In genomic region chr4:55853484-55854046, GRCh38 we compare ENCODE assay signal across 1 cellular context.
TF ChIP-seq lines count a peak whose summit lies in the region.

Gene EXOC1 (plus strand): TSS chr4:55853648. CDS start chr4:55858324, 4,676 bp downstream.

TF ChIP-seq in HepG2, 621 proteins besides CTCF, POLR2A, EP300 and RAD21 (continued from another document and continues in another):
- TF ChIP-seq ZBTB10 (CRISPR knock-in tag; IDR thresholded peaks at IDR 0.05; ENCODE audit: borderline replicate concordance) (0 out of 2 replicates have a peak, but pooled peaks have one; percentile 18), KIAA2018 (CRISPR knock-in tag; IDR thresholded peaks at IDR 0.05; ENCODE audit: borderline replicate concordance) (no peak), AHR (CRISPR knock-in tag; IDR thresholded peaks at IDR 0.05) (no peak), PRPF4 (IDR thresholded peaks at IDR 0.05; ENCODE audit: low read depth, low read length, poor library complexity, severe bottlenecking) (no peak), ZNF672 (CRISPR knock-in tag; IDR thresholded peaks at IDR 0.05) (no peak), ZNF766 (CRISPR knock-in tag; IDR thresholded peaks at IDR 0.05; ENCODE audit: borderline replicate concordance) (0 out of 2 replicates have a peak, but pooled peaks have one; percentile 71), TP53 (CRISPR knock-in tag; conservative IDR thresholded peaks at IDR 0.05) (no peak), NCOA5 (CRISPR knock-in tag; IDR thresholded peaks at IDR 0.05) (no peak), NFIC (IDR thresholded peaks at IDR 0.05; ENCODE audit: low read length) (no peak), ZNF256 (CRISPR knock-in tag; conservative IDR thresholded peaks at IDR 0.05) (no peak), GATAD1 (CRISPR knock-in tag; IDR thresholded peaks at IDR 0.05) (peak; percentile 89), ZNF775 (CRISPR knock-in tag; IDR thresholded peaks at IDR 0.05; ENCODE audit: borderline replicate concordance) (no peak), CAMTA2 (CRISPR knock-in tag; IDR thresholded peaks at IDR 0.05; ENCODE audit: borderline replicate concordance) (no peak), ZNF781 (CRISPR knock-in tag; IDR thresholded peaks at IDR 0.05; ENCODE audit: borderline replicate concordance, not compliant biosample characterization) (no peak), SMC3 (IDR thresholded peaks at IDR 0.05; ENCODE audit: low read length) (no peak), MYC (CRISPR knock-in tag; IDR thresholded peaks at IDR 0.05; ENCODE audit: borderline replicate concordance) (0 out of 2 replicates have a peak, but pooled peaks have one; percentile 73), NR0B2 (CRISPR knock-in tag; IDR thresholded peaks at IDR 0.05) (no peak), HNRNPLL (IDR thresholded peaks at IDR 0.05; ENCODE audit: low read depth, low read length, poor library complexity, severe bottlenecking) (peak; percentile 45), ZNF7 (CRISPR knock-in tag; IDR thresholded peaks at IDR 0.05) (no peak), ZNF350 (CRISPR knock-in tag; IDR thresholded peaks at IDR 0.05; ENCODE audit: borderline replicate concordance, low read depth) (peak; percentile 63; the same call in 1 of the 2 replicates), RXRA (CRISPR knock-in tag; IDR thresholded peaks at IDR 0.05) (0 out of 2 replicates have a peak, but pooled peaks have one; percentile 34), TRIM24 (CRISPR knock-in tag; IDR thresholded peaks at IDR 0.05) (no peak), ZNF547 (CRISPR knock-in tag; IDR thresholded peaks at IDR 0.05) (no peak), ZNF841 (CRISPR knock-in tag; IDR thresholded peaks at IDR 0.05; ENCODE audit: borderline replicate concordance) (no peak), ZNF83 (CRISPR knock-in tag; IDR thresholded peaks at IDR 0.05; ENCODE audit: borderline replicate concordance) (no peak), ZNF776 (CRISPR knock-in tag; IDR thresholded peaks at IDR 0.05) (no peak; the same call in 1 of the 2 replicates), ZNF225 (CRISPR knock-in tag; IDR thresholded peaks at IDR 0.05) (no peak), FOSL1 (CRISPR knock-in tag; IDR thresholded peaks at IDR 0.05; ENCODE audit: borderline replicate concordance) (no peak), TARDBP (CRISPR knock-in tag; IDR thresholded peaks at IDR 0.05) (peak; percentile 19; the same call in 1 of the 2 replicates), U2AF2 (IDR thresholded peaks at IDR 0.05; ENCODE audit: low read depth, low read length) (no peak), BRCA1 (CRISPR knock-in tag; IDR thresholded peaks at IDR 0.05) (no peak), ZNF619 (CRISPR knock-in tag; IDR thresholded peaks at IDR 0.05) (no peak), ZNF530 (CRISPR knock-in tag; IDR thresholded peaks at IDR 0.05; ENCODE audit: low read depth) (no peak), ELF1 (CRISPR knock-in tag; IDR thresholded peaks at IDR 0.05) (peak; percentile 99), CEBPB (IDR thresholded peaks at IDR 0.05; ENCODE audit: borderline replicate concordance, low read depth, low read length) (no peak), ZNF777 (CRISPR knock-in tag; IDR thresholded peaks at IDR 0.05) (no peak), SNRNP70 (IDR thresholded peaks at IDR 0.05; ENCODE audit: low read depth, low read length) (no peak), KLF13 (CRISPR knock-in tag; IDR thresholded peaks at IDR 0.05) (no peak), SKI (IDR thresholded peaks at IDR 0.05; ENCODE audit: partially characterized antibody) (no peak), MXI1 (IDR thresholded peaks at IDR 0.05; ENCODE audit: borderline replicate concordance, low read depth, low read length) (peak; percentile 50; the same call in 1 of the 3 replicates), ZNF282 (IDR thresholded peaks at IDR 0.05; ENCODE audit: partially characterized antibody) (no peak)
- TF ChIP-seq, protein P1, sequence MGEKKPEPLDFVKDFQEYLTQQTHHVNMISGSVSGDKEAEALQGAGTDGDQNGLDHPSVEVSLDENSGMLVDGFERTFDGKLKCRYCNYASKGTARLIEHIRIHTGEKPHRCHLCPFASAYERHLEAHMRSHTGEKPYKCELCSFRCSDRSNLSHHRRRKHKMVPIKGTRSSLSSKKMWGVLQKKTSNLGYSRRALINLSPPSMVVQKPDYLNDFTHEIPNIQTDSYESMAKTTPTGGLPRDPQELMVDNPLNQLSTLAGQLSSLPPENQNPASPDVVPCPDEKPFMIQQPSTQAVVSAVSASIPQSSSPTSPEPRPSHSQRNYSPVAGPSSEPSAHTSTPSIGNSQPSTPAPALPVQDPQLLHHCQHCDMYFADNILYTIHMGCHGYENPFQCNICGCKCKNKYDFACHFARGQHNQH (CRISPR knock-in tag; IDR thresholded peaks at IDR 0.05) = no peak
- TF ChIP-seq, protein P2, sequence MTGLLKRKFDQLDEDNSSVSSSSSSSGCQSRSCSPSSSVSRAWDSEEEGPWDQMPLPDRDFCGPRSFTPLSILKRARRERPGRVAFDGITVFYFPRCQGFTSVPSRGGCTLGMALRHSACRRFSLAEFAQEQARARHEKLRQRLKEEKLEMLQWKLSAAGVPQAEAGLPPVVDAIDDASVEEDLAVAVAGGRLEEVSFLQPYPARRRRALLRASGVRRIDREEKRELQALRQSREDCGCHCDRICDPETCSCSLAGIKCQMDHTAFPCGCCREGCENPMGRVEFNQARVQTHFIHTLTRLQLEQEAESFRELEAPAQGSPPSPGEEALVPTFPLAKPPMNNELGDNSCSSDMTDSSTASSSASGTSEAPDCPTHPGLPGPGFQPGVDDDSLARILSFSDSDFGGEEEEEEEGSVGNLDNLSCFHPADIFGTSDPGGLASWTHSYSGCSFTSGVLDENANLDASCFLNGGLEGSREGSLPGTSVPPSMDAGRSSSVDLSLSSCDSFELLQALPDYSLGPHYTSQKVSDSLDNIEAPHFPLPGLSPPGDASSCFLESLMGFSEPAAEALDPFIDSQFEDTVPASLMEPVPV (CRISPR knock-in tag; IDR thresholded peaks at IDR 0.05) = no peak
- TF ChIP-seq, protein P3, sequence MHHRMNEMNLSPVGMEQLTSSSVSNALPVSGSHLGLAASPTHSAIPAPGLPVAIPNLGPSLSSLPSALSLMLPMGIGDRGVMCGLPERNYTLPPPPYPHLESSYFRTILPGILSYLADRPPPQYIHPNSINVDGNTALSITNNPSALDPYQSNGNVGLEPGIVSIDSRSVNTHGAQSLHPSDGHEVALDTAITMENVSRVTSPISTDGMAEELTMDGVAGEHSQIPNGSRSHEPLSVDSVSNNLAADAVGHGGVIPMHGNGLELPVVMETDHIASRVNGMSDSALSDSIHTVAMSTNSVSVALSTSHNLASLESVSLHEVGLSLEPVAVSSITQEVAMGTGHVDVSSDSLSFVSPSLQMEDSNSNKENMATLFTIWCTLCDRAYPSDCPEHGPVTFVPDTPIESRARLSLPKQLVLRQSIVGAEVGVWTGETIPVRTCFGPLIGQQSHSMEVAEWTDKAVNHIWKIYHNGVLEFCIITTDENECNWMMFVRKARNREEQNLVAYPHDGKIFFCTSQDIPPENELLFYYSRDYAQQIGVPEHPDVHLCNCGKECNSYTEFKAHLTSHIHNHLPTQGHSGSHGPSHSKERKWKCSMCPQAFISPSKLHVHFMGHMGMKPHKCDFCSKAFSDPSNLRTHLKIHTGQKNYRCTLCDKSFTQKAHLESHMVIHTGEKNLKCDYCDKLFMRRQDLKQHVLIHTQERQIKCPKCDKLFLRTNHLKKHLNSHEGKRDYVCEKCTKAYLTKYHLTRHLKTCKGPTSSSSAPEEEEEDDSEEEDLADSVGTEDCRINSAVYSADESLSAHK (CRISPR knock-in tag; IDR thresholded peaks at IDR 0.05; ENCODE audit: borderline replicate concordance) = no peak
- TF ChIP-seq, protein P4, sequence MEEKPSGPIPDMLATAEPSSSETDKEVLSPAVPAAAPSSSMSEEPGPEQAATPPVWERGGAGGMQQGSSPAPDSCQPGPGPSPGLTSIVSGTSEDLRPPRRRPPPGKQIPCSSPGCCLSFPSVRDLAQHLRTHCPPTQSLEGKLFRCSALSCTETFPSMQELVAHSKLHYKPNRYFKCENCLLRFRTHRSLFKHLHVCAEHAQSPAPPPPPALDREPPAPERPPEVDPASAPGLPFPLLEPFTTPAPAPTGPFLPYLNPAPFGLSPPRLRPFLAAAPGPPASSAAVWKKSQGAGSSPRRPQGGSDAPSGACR (CRISPR knock-in tag; IDR thresholded peaks at IDR 0.05) = no peak; the same call in 1 of the 2 replicates
- TF ChIP-seq, protein P5, sequence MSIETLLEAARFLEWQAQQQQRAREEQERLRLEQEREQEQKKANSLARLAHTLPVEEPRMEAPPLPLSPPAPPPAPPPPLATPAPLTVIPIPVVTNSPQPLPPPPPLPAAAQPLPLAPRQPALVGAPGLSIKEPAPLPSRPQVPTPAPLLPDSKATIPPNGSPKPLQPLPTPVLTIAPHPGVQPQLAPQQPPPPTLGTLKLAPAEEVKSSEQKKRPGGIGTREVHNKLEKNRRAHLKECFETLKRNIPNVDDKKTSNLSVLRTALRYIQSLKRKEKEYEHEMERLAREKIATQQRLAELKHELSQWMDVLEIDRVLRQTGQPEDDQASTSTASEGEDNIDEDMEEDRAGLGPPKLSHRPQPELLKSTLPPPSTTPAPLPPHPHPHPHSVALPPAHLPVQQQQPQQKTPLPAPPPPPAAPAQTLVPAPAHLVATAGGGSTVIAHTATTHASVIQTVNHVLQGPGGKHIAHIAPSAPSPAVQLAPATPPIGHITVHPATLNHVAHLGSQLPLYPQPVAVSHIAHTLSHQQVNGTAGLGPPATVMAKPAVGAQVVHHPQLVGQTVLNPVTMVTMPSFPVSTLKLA (IDR thresholded peaks at IDR 0.05) = peak; percentile 55
- TF ChIP-seq, protein P6, sequence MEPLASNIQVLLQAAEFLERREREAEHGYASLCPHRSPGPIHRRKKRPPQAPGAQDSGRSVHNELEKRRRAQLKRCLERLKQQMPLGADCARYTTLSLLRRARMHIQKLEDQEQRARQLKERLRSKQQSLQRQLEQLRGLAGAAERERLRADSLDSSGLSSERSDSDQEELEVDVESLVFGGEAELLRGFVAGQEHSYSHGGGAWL (CRISPR knock-in tag; IDR thresholded peaks at IDR 0.05) = no peak
